ENCODE assay signal across 13 cellular contexts in the genomic region with DNA sequence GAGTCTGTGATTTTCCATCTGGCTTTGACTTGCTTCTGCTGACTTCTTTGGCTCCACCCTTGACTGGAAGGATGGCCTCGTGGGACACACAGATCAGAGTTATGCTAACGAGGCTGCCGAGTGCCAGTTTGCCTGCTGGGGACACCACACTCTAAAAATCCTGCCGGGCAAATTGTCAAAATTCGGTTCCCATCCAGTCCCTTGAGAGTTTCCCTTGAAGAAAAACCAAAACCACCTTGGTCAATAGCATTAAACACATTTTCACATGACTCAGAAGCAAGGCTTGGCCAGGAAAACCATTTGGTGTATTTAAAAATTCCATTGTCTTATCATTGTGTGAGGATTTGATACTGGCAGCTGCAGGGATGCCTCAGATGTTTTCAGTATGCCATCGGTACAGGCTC. TPM values are rescaled to one million over a fixed set of nuclear protein-coding genes. Genes with fewer than 3 reads are reported as not detected.
DNase-seq lines count a peak whose midpoint lies in the region; ATAC-seq, FAIRE-seq and TF ChIP-seq lines count a peak whose summit lies in the region.
"Had no signal": no experiment of that assay in that cellular context is flagged by ENCODE, and none has a peak within 500 bp of the region (broad histone marks: within the 10 kb centered on the region; RNA-seq: fewer than 3 reads in every experiment).

No MANE protein-coding gene starts in this region.

- no peaks in the 10 kb centered on the region for H3K36me3 ChIP-seq in HEK293 (ENCODE audit: control insufficient read depth in 2 of 2, insufficient read depth in 1 of 2, low read length in 2 of 2)
- H3K36me3 ChIP-seq in SK-N-SH (replicated peaks in 1 of 2; ENCODE audit: control insufficient read depth in 1 of 2, insufficient read depth in 2 of 2, low read length in 1 of 2) = no peaks in the 10 kb centered on the region
- H3K36me3 ChIP-seq in heart left ventricle = no peaks in the 10 kb centered on the region
- H3K36me3 ChIP-seq in small intestine (ENCODE audit: control insufficient read depth in 2 of 2, insufficient read depth in 2 of 2, low read length in 2 of 2) = no peaks in the 10 kb centered on the region

- H3K27me3 ChIP-seq in SK-N-SH (ENCODE audit: insufficient read depth) = no peaks in the 10 kb centered on the region
- H3K27me3 ChIP-seq in heart left ventricle = no peaks in the 10 kb centered on the region
- no peaks in the 10 kb centered on the region for H3K27me3 ChIP-seq in small intestine (ENCODE audit: control insufficient read depth in 2 of 2, insufficient read depth in 2 of 2, low read length in 2 of 2)

- TF ChIP-seq POLR2A in heart left ventricle (IDR thresholded peaks at IDR 0.05) = no peak

- TF ChIP-seq EP300 in SK-N-SH (IDR thresholded peaks at IDR 0.05; ENCODE audit: borderline replicate concordance in 1 of 2, low read depth in 1 of 2, low read length in 1 of 2) = peak in 1 of 2 experiments; percentile 77; a peak in 2 of 4 replicates

- intact Hi-C loops in heart left ventricle (cut with DNase I) = loop anchor here in 3 of 10 donors (5.0 to 10.0 kb wide), 2 partner anchors 36 to 99 kb away; no protein-coding TSS in a partner anchor

- TF ChIP-seq CTCF in HEK293 (tag by site-specific recombination; IDR thresholded peaks at IDR 0.05) = no peak
- no peak for TF ChIP-seq CTCF in SK-N-SH (IDR thresholded peaks at IDR 0.05)
- TF ChIP-seq CTCF in heart left ventricle (IDR thresholded peaks at IDR 0.05) = peak in 1 of 12 donors; percentile 17

- H3K4me2 ChIP-seq in SK-N-SH = no peak overlapping the region
- H3K4me2 ChIP-seq: KMS-11 had no signal

- DNase-seq in SK-N-SH (no peak), heart left ventricle (peak; percentile 59 to 77 (median 68)), stromal cell of bone marrow (ENCODE audit: low read depth) (peak; percentile 63), frontal cortex (ENCODE audit: low spot score in 2 of 2) (no peak), small intestine (no peak)
- DNase-seq in stimulated activated CD4-positive, alpha-beta T cell treated with anti-CD3 and anti-CD28 coated beads, Interleukin-4, amount 100 ng/mL, for 4 hours = no peak
- DNase-seq: DMS79 treated with DMSO at 0.1 percent for 48 hours, SHP77 had no signal

- no peak overlapping the region for H3K4me3 ChIP-seq in HEK293 (ENCODE audit: low read depth, low read length)
- no peak overlapping the region for H3K4me3 ChIP-seq in SK-N-SH (ENCODE audit: low read depth in 2 of 2, low read length in 1 of 2)
- no peak overlapping the region for H3K4me3 ChIP-seq in heart left ventricle
- no peak overlapping the region for H3K4me3 ChIP-seq in small intestine (ENCODE audit: low read depth in 1 of 2, low read length in 2 of 2)

- no peak overlapping the region; the same call in 1 of the 2 replicates for H2AFZ ChIP-seq in SK-N-SH (ENCODE audit: low read depth)
- H2AFZ ChIP-seq: parathyroid adenoma had no signal

- H3K9ac ChIP-seq in SK-N-SH = peak overlapping the region; percentile 11; the same call in 1 of the 2 replicates
- H3K9ac ChIP-seq: KMS-11, parathyroid adenoma had no signal

- POLR2A ChIA-PET in HEK293 (lab: Yijun Ruan, JAX) (no interaction called here), SK-N-SH (lab: Yijun Ruan, JAX) (no interaction called here)

- H3F3A ChIP-seq in SK-N-SH (replicated peaks; ENCODE audit: insufficient read depth) = peaks cover 8% of the 10 kb centered on the region

- CTCF ChIA-PET in HEK293 (lab: Yijun Ruan, JAX) = interaction anchor here (0.7 kb wide), 1 partner anchor 480 kb away, joined by 3 read pairs; no protein-coding TSS in a partner anchor
- CTCF ChIA-PET in SK-N-SH (lab: Yijun Ruan, JAX) = no interaction called here

- H3K9me3 ChIP-seq in HEK293 (ENCODE audit: control insufficient read depth, insufficient read depth, low read depth, low read length) = no peaks in the 10 kb centered on the region
- no peaks in the 10 kb centered on the region for H3K9me3 ChIP-seq in SK-N-SH
- H3K9me3 ChIP-seq in heart left ventricle = no peaks in the 10 kb centered on the region
- H3K9me3 ChIP-seq in small intestine (ENCODE audit: control insufficient read depth, low read depth) = no peaks in the 10 kb centered on the region

- no peaks in the 10 kb centered on the region for H3K79me2 ChIP-seq in SK-N-SH (ENCODE audit: insufficient read depth)
- H3K79me2 ChIP-seq: parathyroid adenoma had no signal

- FAIRE-seq in frontal cortex (lab: Jason Lieb, UNC) = no peak
- FAIRE-seq in small intestine (lab: Jason Lieb, UNC) = no peak

- TF ChIP-seq RAD21 in SK-N-SH (IDR thresholded peaks at IDR 0.05; ENCODE audit: low read length) = no peak

- H3K27ac ChIP-seq in HEK293 (ENCODE audit: extremely low read depth, low read depth, low read length) = no peak overlapping the region; the same call in 1 of the 2 replicates
- peak overlapping the region; percentile 8 to 73; a peak in 3 of 4 replicates for H3K27ac ChIP-seq in SK-N-SH (ENCODE audit: low read depth in 2 of 2, low read length in 1 of 2)
- peak overlapping the region in 10 of 12 donors; percentile 16 to 74 (median 52) for H3K27ac ChIP-seq in heart left ventricle
- H3K27ac ChIP-seq in small intestine (ENCODE audit: low read depth in 1 of 2, low read length in 1 of 2) = no peak overlapping the region
- H3K27ac ChIP-seq: KMS-11, parathyroid adenoma had no signal

- H3K9me2 ChIP-seq in SK-N-SH = no peaks in the 10 kb centered on the region

- no peaks in the 10 kb centered on the region for H4K20me1 ChIP-seq in SK-N-SH (ENCODE audit: insufficient read depth)

- peak; percentile 74 to 86 (median 80) for ATAC-seq in heart left ventricle
- no peak for ATAC-seq in HG03439 (IDR thresholded peaks at IDR 0.05; ENCODE audit: unreplicated experiment)

- 47% methylated on average over 6 of the region's 6 CpGs for WGBS in SK-N-SH (ENCODE audit: low lambda C conversion rate)
- 11 to 26% (median 20%) methylated on average over 5 to 6 of the region's 6 CpGs for WGBS in heart left ventricle, 4 donors
- WGBS in small intestine, 3 donors = 56 to 77% (median 60%) methylated on average over 6 of the region's 6 CpGs

- no peaks in the 10 kb centered on the region for H3K4me1 ChIP-seq in HEK293 (ENCODE audit: control insufficient read depth, insufficient read depth, low read length)
- peaks cover 2 to 16% of the 10 kb centered on the region in 2 experiments; a peak in 2 of 4 replicates for H3K4me1 ChIP-seq in SK-N-SH (ENCODE audit: control insufficient read depth in 1 of 2, insufficient read depth in 2 of 2, low read depth in 1 of 2, low read length in 1 of 2)
- peaks cover 0 to 18% (median 8%) of the 10 kb centered on the region in 12 donors for H3K4me1 ChIP-seq in heart left ventricle
- H3K4me1 ChIP-seq in small intestine (ENCODE audit: control insufficient read depth in 2 of 2, insufficient read depth in 1 of 2, low read depth in 1 of 2, low read length in 1 of 2) = no peaks in the 10 kb centered on the region
- H3K4me1 ChIP-seq: parathyroid adenoma had no signal

TF ChIP-seq in HEK293, 187 proteins besides CTCF, POLR2A, EP300 and RAD21:
- TF ChIP-seq ZNF19 (tag by site-specific recombination; IDR thresholded peaks at IDR 0.05; ENCODE audit: low read depth) (no peak), ZNF335 (tag by site-specific recombination; conservative IDR thresholded peaks at IDR 0.05) (peak; percentile 32; the same call in 1 of the 2 replicates)

TF ChIP-seq in SK-N-SH, 30 proteins besides CTCF, POLR2A, EP300 and RAD21 (continues in another document):
- TF ChIP-seq POLR2AphosphoS5 (IDR thresholded peaks at IDR 0.05; ENCODE audit: low read depth, low read length) (peak; percentile 25; the same call in 1 of the 2 replicates), FOXM1 (IDR thresholded peaks at IDR 0.05; ENCODE audit: low read depth) (peak; percentile 70), EZH2phosphoT487 (IDR thresholded peaks at IDR 0.05; ENCODE audit: borderline replicate concordance, low read depth) (no peak), FOSL2 (IDR thresholded peaks at IDR 0.05; ENCODE audit: borderline replicate concordance, low read depth) (peak; percentile 68; the same call in 1 of the 2 replicates), ELF1 (IDR thresholded peaks at IDR 0.05) (no peak; the same call in 1 of the 2 replicates), RCOR1 (IDR thresholded peaks at IDR 0.05; ENCODE audit: low read length) (no peak), RXRA (IDR thresholded peaks at IDR 0.05; ENCODE audit: borderline replicate concordance, low read depth) (no peak), SMC3 (IDR thresholded peaks at IDR 0.05; ENCODE audit: low read depth, low read length) (no peak), NFIC (IDR thresholded peaks at IDR 0.05; ENCODE audit: borderline replicate concordance) (peak; percentile 63; the same call in 1 of the 2 replicates), GABPA (IDR thresholded peaks at IDR 0.05; ENCODE audit: low read depth) (no peak)
- TF ChIP-seq, protein P1, sequence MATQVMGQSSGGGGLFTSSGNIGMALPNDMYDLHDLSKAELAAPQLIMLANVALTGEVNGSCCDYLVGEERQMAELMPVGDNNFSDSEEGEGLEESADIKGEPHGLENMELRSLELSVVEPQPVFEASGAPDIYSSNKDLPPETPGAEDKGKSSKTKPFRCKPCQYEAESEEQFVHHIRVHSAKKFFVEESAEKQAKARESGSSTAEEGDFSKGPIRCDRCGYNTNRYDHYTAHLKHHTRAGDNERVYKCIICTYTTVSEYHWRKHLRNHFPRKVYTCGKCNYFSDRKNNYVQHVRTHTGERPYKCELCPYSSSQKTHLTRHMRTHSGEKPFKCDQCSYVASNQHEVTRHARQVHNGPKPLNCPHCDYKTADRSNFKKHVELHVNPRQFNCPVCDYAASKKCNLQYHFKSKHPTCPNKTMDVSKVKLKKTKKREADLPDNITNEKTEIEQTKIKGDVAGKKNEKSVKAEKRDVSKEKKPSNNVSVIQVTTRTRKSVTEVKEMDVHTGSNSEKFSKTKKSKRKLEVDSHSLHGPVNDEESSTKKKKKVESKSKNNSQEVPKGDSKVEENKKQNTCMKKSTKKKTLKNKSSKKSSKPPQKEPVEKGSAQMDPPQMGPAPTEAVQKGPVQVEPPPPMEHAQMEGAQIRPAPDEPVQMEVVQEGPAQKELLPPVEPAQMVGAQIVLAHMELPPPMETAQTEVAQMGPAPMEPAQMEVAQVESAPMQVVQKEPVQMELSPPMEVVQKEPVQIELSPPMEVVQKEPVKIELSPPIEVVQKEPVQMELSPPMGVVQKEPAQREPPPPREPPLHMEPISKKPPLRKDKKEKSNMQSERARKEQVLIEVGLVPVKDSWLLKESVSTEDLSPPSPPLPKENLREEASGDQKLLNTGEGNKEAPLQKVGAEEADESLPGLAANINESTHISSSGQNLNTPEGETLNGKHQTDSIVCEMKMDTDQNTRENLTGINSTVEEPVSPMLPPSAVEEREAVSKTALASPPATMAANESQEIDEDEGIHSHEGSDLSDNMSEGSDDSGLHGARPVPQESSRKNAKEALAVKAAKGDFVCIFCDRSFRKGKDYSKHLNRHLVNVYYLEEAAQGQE (IDR thresholded peaks at IDR 0.05; ENCODE audit: low read depth, low read length) = no peak

RNA-seq across cellular contexts. Expression of a gene that starts 41.4 kb away (rescaled TPM):
- polyA plus RNA-seq in SK-N-SH (2012; rRNA removed) = 0.19 and 0.20 TPM in 2 replicates
- 0.24 and 0.27 TPM in 2 replicates for polyA plus RNA-seq in SK-N-SH (2012; cell fraction: cytosol; rRNA removed)
- 0.18 and 0.29 TPM in 2 replicates for polyA plus RNA-seq in SK-N-SH (2012; cell fraction: nucleus; rRNA removed)
- total RNA-seq in heart left ventricle = 1 to 10 TPM in 8 of 9 donors, under 1 TPM in 1; 0.69 to 3.7 (median 1.6) TPM
- polyA plus RNA-seq in heart left ventricle = 1 to 10 TPM; 1.5 to 2.4 TPM
- total RNA-seq in frontal cortex = 2.4 TPM
- polyA plus RNA-seq in small intestine = 1 to 10 TPM in 1 of 3 donors, under 1 TPM in 1, not detected in 1; 0.54 to 2.5 TPM
- total RNA-seq: activated CD8-positive, alpha-beta memory T cell treated with anti-CD3 and anti-CD28 coated beads for 36 hours had no signal

Comparison
In these comparisons a context has a peak if more than half of its experiments do, and no peak if none do; other contexts are left out.
1. H3K27ac ChIP-seq: peak in SK-N-SH (2 of 2) and heart left ventricle (10 of 12); none in HEK293 (single experiment) and small intestine (0 of 2).
2. DNase-seq: peak in heart left ventricle (5 of 5) and stromal cell of bone marrow (single experiment); none in SK-N-SH (single experiment), frontal cortex (0 of 2), stimulated activated CD4-positive, alpha-beta T cell treated with anti-CD3 and anti-CD28 coated beads, Interleukin-4, amount 100 ng/mL, for 4 hours (0 of 2) and small intestine (single experiment).